8 cellular contexts compared by ENCODE assay signal in the genomic region with DNA sequence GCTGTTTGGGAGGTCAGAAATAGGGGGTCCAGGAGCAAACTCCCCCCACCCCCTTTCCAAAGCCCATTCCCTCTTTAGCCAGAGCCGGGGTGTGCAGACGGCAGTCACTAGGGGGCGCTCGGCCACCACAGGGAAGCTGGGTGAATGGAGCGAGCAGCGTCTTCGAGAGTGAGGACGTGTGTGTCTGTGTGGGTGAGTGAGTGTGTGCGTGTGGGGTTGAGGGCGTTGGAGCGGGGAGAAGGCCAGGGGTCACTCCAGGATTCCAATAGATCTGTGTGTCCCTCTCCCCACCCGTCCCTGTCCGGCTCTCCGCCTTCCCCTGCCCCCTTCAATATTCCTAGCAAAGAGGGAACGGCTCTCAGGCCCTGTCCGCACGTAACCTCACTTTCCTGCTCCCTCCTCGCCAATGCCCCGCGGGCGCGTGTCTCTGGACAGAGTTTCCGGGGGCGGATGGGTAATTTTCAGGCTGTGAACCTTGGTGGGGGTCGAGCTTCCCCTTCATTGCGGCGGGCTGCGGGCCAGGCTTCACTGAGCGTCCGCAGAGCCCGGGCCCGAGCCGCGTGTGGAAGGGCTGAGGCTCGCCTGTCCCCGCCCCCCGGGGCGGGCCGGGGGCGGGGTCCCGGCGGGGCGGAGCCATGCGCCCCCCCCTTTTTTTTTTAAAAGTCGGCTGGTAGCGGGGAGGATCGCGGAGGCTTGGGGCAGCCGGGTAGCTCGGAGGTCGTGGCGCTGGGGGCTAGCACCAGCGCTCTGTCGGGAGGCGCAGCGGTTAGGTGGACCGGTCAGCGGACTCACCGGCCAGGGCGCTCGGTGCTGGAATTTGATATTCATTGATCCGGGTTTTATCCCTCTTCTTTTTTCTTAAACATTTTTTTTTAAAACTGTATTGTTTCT. TPM values are rescaled to one million over a fixed set of nuclear protein-coding genes. Genes with fewer than 3 reads are reported as not detected.
DNase-seq lines count a peak whose midpoint lies in the region; ATAC-seq and TF ChIP-seq lines count a peak whose summit lies in the region.

A gene (plus strand): TSS at position 686 of the 891 bp plus-strand sequence.

- peak; percentile 82 for ATAC-seq in CD4-positive, CD25-positive, alpha-beta regulatory T cell (ENCODE audit: low read depth in 2 of 2)
- ATAC-seq in GM19395 (IDR thresholded peaks at IDR 0.05; ENCODE audit: unreplicated experiment), result peak; percentile 49
- peak; percentile 40 for ATAC-seq in HG03575 (IDR thresholded peaks at IDR 0.05; ENCODE audit: extremely low read depth, insufficient number of reproducible peaks, low FRiP score, unreplicated experiment)
- peak; percentile 73 for ATAC-seq in activated CD8-positive, alpha-beta T cell treated with anti-CD3 and anti-CD28 coated beads for 36 hours
- peak; percentile 64 for ATAC-seq in lung (ENCODE audit: insufficient read depth, low FRiP score)

- peaks cover 0 to 21% (median 4%) of the 10 kb centered on the region in 4 donors for H3K4me1 Mint-ChIP-seq in CD4-positive, CD25-positive, alpha-beta regulatory T cell
- peaks cover 24% of the 10 kb centered on the region for H3K4me1 Mint-ChIP-seq in activated CD8-positive, alpha-beta T cell treated with anti-CD3 and anti-CD28 coated beads for 36 hours (ENCODE audit: low read depth)

- peaks cover 30% of the 10 kb centered on the region for H3K4me1 ChIP-seq in CD4-positive, CD25-positive, alpha-beta regulatory T cell (ENCODE audit: control insufficient read depth, insufficient read depth, low read length, poor library complexity, severe bottlenecking)
- H3K4me1 ChIP-seq in lung (ENCODE audit: control insufficient read depth in 2 of 2, insufficient read depth in 2 of 2, low read length in 2 of 2), result peaks cover 4 to 16% of the 10 kb centered on the region in 2 donors

- peak within 1 kb of the TSS; percentile 66 for H3K4me3 ChIP-seq in CD4-positive, CD25-positive, alpha-beta regulatory T cell (ENCODE audit: low read depth, low read length)
- H3K4me3 ChIP-seq in lung, result peak within 1 kb of the TSS; percentile 86

- no peak within 1 kb of the TSS for H3K27ac ChIP-seq in CD4-positive, CD25-positive, alpha-beta regulatory T cell (ENCODE audit: insufficient read depth, low read length, poor library complexity, severe bottlenecking)
- peak within 1 kb of the TSS; percentile 91 to 96 for H3K27ac ChIP-seq in lung (ENCODE audit: low read depth in 1 of 2, low read length in 1 of 2)

- CTCF ChIA-PET in activated CD8-positive, alpha-beta T cell treated with anti-CD3 and anti-CD28 coated beads for 36 hours (lab: Charles Lee), result interaction anchor here (0.6 to 4.5 kb wide), 43 partner anchors 10 to 536 kb away, joined by 3 to 81 read pairs (median 5); a partner anchor contains a TSS

- peak within 1 kb of the TSS; percentile 76 to 97 (median 76) for H3K27ac Mint-ChIP-seq in CD4-positive, CD25-positive, alpha-beta regulatory T cell
- H3K27ac Mint-ChIP-seq in activated CD8-positive, alpha-beta T cell treated with anti-CD3 and anti-CD28 coated beads for 36 hours, result peak within 1 kb of the TSS; percentile 93

- H3K36me3 ChIP-seq in CD4-positive, CD25-positive, alpha-beta regulatory T cell (ENCODE audit: control insufficient read depth, insufficient read depth, low read length), result no peaks in the 10 kb centered on the region
- no peaks in the 10 kb centered on the region for H3K36me3 ChIP-seq in lung (ENCODE audit: control insufficient read depth in 2 of 2, insufficient read depth in 2 of 2, low read length in 2 of 2)

- H3K9me3 ChIP-seq in CD4-positive, CD25-positive, alpha-beta regulatory T cell (ENCODE audit: control insufficient read depth in 2 of 2, low read length in 2 of 2), result no peaks in the 10 kb centered on the region
- no peaks in the 10 kb centered on the region for H3K9me3 ChIP-seq in lung (ENCODE audit: control insufficient read depth in 2 of 2, insufficient read depth in 1 of 2, low read length in 1 of 2)

- peak; percentile 71 to 90 (median 84) for DNase-seq in CD4-positive, CD25-positive, alpha-beta regulatory T cell
- DNase-seq in NCI-H82 treated with DMSO at 0.1 percent for 48 hours (lab: John Stamatoyannopoulos, UW; ENCODE audit: unreplicated experiment), result peak; percentile 87
- peak; percentile 94 for DNase-seq in activated CD8-positive, alpha-beta T cell treated with anti-CD3 and anti-CD28 coated beads for 36 hours
- peak; percentile 93 for DNase-seq in ecto neural progenitor cell (ENCODE audit: low spot score)
- peak; percentile 89 for DNase-seq in lung (ENCODE audit: low spot score)
- DNase-seq in stimulated activated CD4-positive, alpha-beta T cell treated with anti-CD3 and anti-CD28 coated beads, TNF-alpha, amount 100 ng/mL, for 48 hours (ENCODE audit: low read depth in 3 of 3), result peak; percentile 76 to 87 (median 85)

- no peaks in the 10 kb centered on the region for H3K9me3 Mint-ChIP-seq in CD4-positive, CD25-positive, alpha-beta regulatory T cell
- H3K9me3 Mint-ChIP-seq in activated CD8-positive, alpha-beta T cell treated with anti-CD3 and anti-CD28 coated beads for 36 hours, result no peaks in the 10 kb centered on the region

- peaks cover 60% of the 10 kb centered on the region for H3K27me3 Mint-ChIP-seq in CD4-positive, CD25-positive, alpha-beta regulatory T cell
- H3K27me3 Mint-ChIP-seq in activated CD8-positive, alpha-beta T cell treated with anti-CD3 and anti-CD28 coated beads for 36 hours, result peaks cover 2% of the 10 kb centered on the region

- intact Hi-C loops in activated CD8-positive, alpha-beta T cell treated with anti-CD3 and anti-CD28 coated beads for 36 hours (cut with micrococcal nuclease), result loop anchor here (2.0 to 5.0 kb wide), 2 partner anchors 47 to 305 kb away; no protein-coding TSS in a partner anchor

- peak within 1 kb of the TSS; percentile 90 to 95 (median 93) for H3K4me3 Mint-ChIP-seq in CD4-positive, CD25-positive, alpha-beta regulatory T cell
- peak within 1 kb of the TSS; percentile 97 for H3K4me3 Mint-ChIP-seq in activated CD8-positive, alpha-beta T cell treated with anti-CD3 and anti-CD28 coated beads for 36 hours

- POLR2A ChIA-PET in activated CD8-positive, alpha-beta T cell treated with anti-CD3 and anti-CD28 coated beads for 36 hours (lab: Charles Lee), result interaction anchor here (0.6 to 4.5 kb wide), 26 partner anchors 12 to 477 kb away, joined by 3 to 26 read pairs (median 3); a partner anchor contains a TSS

- TF ChIP-seq CTCF in activated CD8-positive, alpha-beta T cell treated with anti-CD3 and anti-CD28 coated beads for 36 hours (IDR thresholded peaks at IDR 0.05), result peak; percentile 98
- TF ChIP-seq CTCF in lung (IDR thresholded peaks at IDR 0.05; ENCODE audit: control extremely low read depth, extremely low read depth), result peak; percentile 97

- H3K27me3 ChIP-seq in CD4-positive, CD25-positive, alpha-beta regulatory T cell (ENCODE audit: control insufficient read depth, insufficient read depth, low read length), result peaks cover 10% of the 10 kb centered on the region
- H3K27me3 ChIP-seq in lung (ENCODE audit: control insufficient read depth, insufficient read depth), result no peaks in the 10 kb centered on the region

- no peaks in the 10 kb centered on the region for H3K36me3 Mint-ChIP-seq in CD4-positive, CD25-positive, alpha-beta regulatory T cell
- H3K36me3 Mint-ChIP-seq in activated CD8-positive, alpha-beta T cell treated with anti-CD3 and anti-CD28 coated beads for 36 hours (ENCODE audit: low read depth), result peaks cover 29% of the 10 kb centered on the region

- WGBS in lung, 2 donors, result 0 to 1% methylated on average over 60 to 62 of the region's 62 CpGs

RNA-seq across cellular contexts. Expression of the gene that starts here (rescaled TPM):
- 0.22 TPM for total RNA-seq in CD4-positive, CD25-positive, alpha-beta regulatory T cell
- polyA plus RNA-seq in CD4-positive, CD25-positive, alpha-beta regulatory T cell, result under 1 TPM in 2 of 4 donors, not detected in 2; 0.01 to 0.13 TPM
- 100 to 1,000 TPM in 1 of 2 experiments, 10 to 100 TPM in 1; 93.7 to 104 TPM for total RNA-seq in activated CD8-positive, alpha-beta T cell treated with anti-CD3 and anti-CD28 coated beads for 36 hours
- 100 to 1,000 TPM; 156 to 275 TPM for total RNA-seq in lung
- polyA plus RNA-seq in lung, result 100 to 1,000 TPM in 1 of 2 donors, 10 to 100 TPM in 1; 98.3 to 123 TPM

Comparison
In these comparisons a context has a peak if more than half of its experiments do, and no peak if none do; other contexts are left out.
1. RNA of the gene that starts here (total RNA-seq): 156 to 275 TPM in lung and 93.7 to 104 TPM in activated CD8-positive, alpha-beta T cell treated with anti-CD3 and anti-CD28 coated beads for 36 hours; 0.22 TPM in CD4-positive, CD25-positive, alpha-beta regulatory T cell (single experiment); every median in the first group is over 10 times any median in the second.
2. RNA of the gene that starts here (polyA plus RNA-seq): 98.3 to 123 TPM in lung; 0.01 to 0.13 TPM in CD4-positive, CD25-positive, alpha-beta regulatory T cell; every median in the first group is over 10 times any median in the second.
3. Peak in DNase-seq, ATAC-seq and H3K4me3 ChIP-seq in CD4-positive, CD25-positive, alpha-beta regulatory T cell; RNA of the gene not detected or under 1 TPM.
4. Peak in every context shown above with its lines, with median percentiles within 50 percentile points of each other: ATAC-seq and DNase-seq.